Comparison of ENCODE assay signal across 18 cellular contexts in the genomic region with DNA sequence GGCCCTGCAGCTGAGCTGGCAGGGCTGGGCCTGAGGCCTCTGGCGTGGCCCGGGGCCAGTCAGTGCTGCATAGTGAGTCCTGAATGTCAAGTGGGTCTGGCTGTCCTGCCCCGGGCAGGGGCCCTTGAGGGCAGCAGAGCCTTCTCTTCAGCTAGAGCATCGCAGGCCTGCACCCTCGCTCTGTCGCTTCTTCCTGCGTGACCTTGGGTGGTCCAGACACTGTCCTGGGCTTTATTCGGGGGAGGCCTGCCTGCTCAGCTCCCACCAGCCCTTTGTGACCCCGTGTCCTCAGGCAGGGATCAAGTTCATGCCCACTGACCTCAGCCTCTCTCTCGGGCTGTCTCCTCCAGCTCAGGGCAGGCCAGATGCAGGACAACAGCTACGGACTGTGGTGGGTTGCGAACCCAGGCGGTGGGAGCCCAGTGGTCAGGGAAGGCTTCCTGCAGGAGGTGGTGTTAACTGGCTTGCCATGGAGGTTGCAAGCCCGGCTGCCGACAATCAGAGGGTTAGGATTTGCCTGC. TPM values are rescaled to one million over a fixed set of nuclear protein-coding genes. Genes with fewer than 3 reads are reported as not detected.
DNase-seq lines count a peak whose midpoint lies in the region; ATAC-seq and TF ChIP-seq lines count a peak whose summit lies in the region.
"Had no signal": no experiment of that assay in that cellular context is flagged by ENCODE, and none has a peak within 500 bp of the region (broad histone marks: within the 10 kb centered on the region; RNA-seq: fewer than 3 reads in every experiment).

No MANE protein-coding gene starts in this region.

- intact Hi-C loops in CD4-positive, alpha-beta T cell (cut with DNase I, micrococcal nuclease), result no loop called here
- intact Hi-C loops in activated CD4-positive, alpha-beta T cell treated with anti-CD3 and anti-CD28 coated beads, Interleukin-2, amount 10 ng/mL, durations not matched to agents 24 days and 14 days (cut with micrococcal nuclease), result no loop called here

- H2BK5ac ChIP-seq in trophoblast cell (ENCODE audit: low read depth, low read length, poor library complexity), result no peak overlapping the region

- H3K36me3 ChIP-seq in trophoblast cell (ENCODE audit: control insufficient read depth in 1 of 2, insufficient read depth in 2 of 2, low read length in 2 of 2), result peaks cover 24 to 29% of the 10 kb centered on the region in 2 experiments
- H3K36me3 ChIP-seq: left lung had no signal

- CTCF ChIA-PET in CD4-positive, alpha-beta T cell (lab: Charles Lee), result no interaction called here
- CTCF ChIA-PET in WTC11 (lab: Charles Lee), result interaction anchor here (1.2 kb wide), 1 partner anchor 10 kb away, joined by 4 read pairs; no protein-coding TSS in a partner anchor

- H3K9me3 ChIP-seq in CD4-positive, alpha-beta T cell (ENCODE audit: control insufficient read depth, low read length), result no peaks in the 10 kb centered on the region
- no peaks in the 10 kb centered on the region for H3K9me3 ChIP-seq in trophoblast cell (ENCODE audit: insufficient read depth, low read depth, low read length)
- H3K9me3 ChIP-seq: heart left ventricle, left lung had no signal

- no peak overlapping the region for H2AK5ac ChIP-seq in trophoblast cell (ENCODE audit: low read length)

- H4K91ac ChIP-seq in trophoblast cell (ENCODE audit: low read depth, low read length), result no peak overlapping the region

- H3K4me2 ChIP-seq in trophoblast cell (ENCODE audit: low read length), result no peak overlapping the region

- peaks cover 29 to 41% of the 10 kb centered on the region in 2 experiments for H3K4me1 ChIP-seq in trophoblast cell (ENCODE audit: control insufficient read depth in 1 of 2, insufficient read depth in 2 of 2, low read length in 2 of 2)

- no peak for DNase-seq in CD4-positive, alpha-beta T cell
- no peak for DNase-seq in WTC11 (ENCODE audit: low spot score)
- DNase-seq in glutamatergic neuron, result no peak
- peak; percentile 80 to 89 for DNase-seq in trophoblast cell
- DNase-seq in activated CD4-positive, alpha-beta T cell treated with anti-CD3 and anti-CD28 coated beads, Interleukin-2, amount 10 ng/mL, durations not matched to agents 24 days and 14 days, result no peak
- DNase-seq in foreskin fibroblast, result no peak
- DNase-seq in DMS79 (lab: John Stamatoyannopoulos, UW), result no peak
- DNase-seq in NCI-H526 treated with DMSO at 0.1 percent for 48 hours (lab: John Stamatoyannopoulos, UW), result no peak
- DNase-seq: activated B cell treated with CpG ODN at 0.5 μM for 24 hours; activated CD8-positive, alpha-beta memory T cell treated with anti-CD3 and anti-CD28 coated beads, Interleukin-2, amount 50 U/mL, for 48 hours; central memory CD4-positive, alpha-beta T cell; NCI-H146; small intestine; stimulated activated naive CD8-positive, alpha-beta T cell treated with anti-CD3 and anti-CD28 coated beads, Interleukin-15, amount 100 ng/mL, for 72 hours had no signal

- no peak overlapping the region for H3K27ac Mint-ChIP-seq in CD4-positive, alpha-beta T cell
- peak overlapping the region; percentile 83 for H3K27ac Mint-ChIP-seq in WTC11
- H3K27ac Mint-ChIP-seq in glutamatergic neuron (ENCODE audit: unreplicated experiment), result no peak overlapping the region
- no peak overlapping the region for H3K27ac Mint-ChIP-seq in activated CD4-positive, alpha-beta T cell treated with anti-CD3 and anti-CD28 coated beads, Interleukin-2, amount 10 ng/mL, durations not matched to agents 24 days and 14 days
- H3K27ac Mint-ChIP-seq: activated B cell treated with CpG ODN at 0.5 μM for 24 hours; activated naive CD4-positive, alpha-beta T cell treated with anti-CD3 and anti-CD28 coated beads, Interleukin-2, amount 50 U/mL, for 24 hours; stimulated activated naive CD8-positive, alpha-beta T cell treated with anti-CD3 and anti-CD28 coated beads, Interleukin-15, amount 100 ng/mL, for 72 hours had no signal

- peaks cover 38% of the 10 kb centered on the region for H3K79me2 ChIP-seq in trophoblast cell (ENCODE audit: control insufficient read depth, insufficient read depth, low read length, poor library complexity)

- no peak overlapping the region for H3K14ac ChIP-seq in trophoblast cell (ENCODE audit: low read length)

- H3K4me3 Mint-ChIP-seq in CD4-positive, alpha-beta T cell, result peak overlapping the region; percentile 54
- no peak overlapping the region; the same call in 1 of the 2 replicates for H3K4me3 Mint-ChIP-seq in WTC11
- peak overlapping the region; percentile 73 for H3K4me3 Mint-ChIP-seq in glutamatergic neuron (ENCODE audit: unreplicated experiment)
- H3K4me3 Mint-ChIP-seq in activated CD4-positive, alpha-beta T cell treated with anti-CD3 and anti-CD28 coated beads, Interleukin-2, amount 10 ng/mL, durations not matched to agents 24 days and 14 days, result no peak overlapping the region
- H3K4me3 Mint-ChIP-seq: activated B cell treated with CpG ODN at 0.5 μM for 24 hours; activated naive CD4-positive, alpha-beta T cell treated with anti-CD3 and anti-CD28 coated beads, Interleukin-2, amount 50 U/mL, for 24 hours; stimulated activated naive CD8-positive, alpha-beta T cell treated with anti-CD3 and anti-CD28 coated beads, Interleukin-15, amount 100 ng/mL, for 72 hours had no signal

- H2BK120ac ChIP-seq in trophoblast cell (ENCODE audit: insufficient read depth, low read length, poor library complexity), result no peak overlapping the region

- POLR2A ChIA-PET in CD4-positive, alpha-beta T cell (lab: Charles Lee), result no interaction called here
- POLR2A ChIA-PET in WTC11 (lab: Charles Lee), result interaction anchor here (1.5 kb wide), 1 partner anchor 10 kb away, joined by 3 read pairs; no protein-coding TSS in a partner anchor

- ATAC-seq in CD4-positive, alpha-beta T cell (ENCODE audit: poor library complexity), result no peak
- ATAC-seq in WTC11, result no peak
- ATAC-seq: esophagus mucosa; left lung; stimulated activated naive CD8-positive, alpha-beta T cell treated with anti-CD3 and anti-CD28 coated beads, Interleukin-15, amount 100 ng/mL, for 72 hours had no signal

- peaks cover 20% of the 10 kb centered on the region for H3K79me1 ChIP-seq in trophoblast cell (ENCODE audit: low read length)

- H3K27me3 Mint-ChIP-seq in CD4-positive, alpha-beta T cell, result no peaks in the 10 kb centered on the region
- no peaks in the 10 kb centered on the region for H3K27me3 Mint-ChIP-seq in WTC11 (ENCODE audit: low read depth)
- peaks cover 4% of the 10 kb centered on the region for H3K27me3 Mint-ChIP-seq in glutamatergic neuron (ENCODE audit: unreplicated experiment)
- H3K27me3 Mint-ChIP-seq in activated CD4-positive, alpha-beta T cell treated with anti-CD3 and anti-CD28 coated beads, Interleukin-2, amount 10 ng/mL, durations not matched to agents 24 days and 14 days, result no peaks in the 10 kb centered on the region
- H3K27me3 Mint-ChIP-seq: activated B cell treated with CpG ODN at 0.5 μM for 24 hours; activated naive CD4-positive, alpha-beta T cell treated with anti-CD3 and anti-CD28 coated beads, Interleukin-2, amount 50 U/mL, for 24 hours; stimulated activated naive CD8-positive, alpha-beta T cell treated with anti-CD3 and anti-CD28 coated beads, Interleukin-15, amount 100 ng/mL, for 72 hours had no signal

- no peak overlapping the region for H3K9ac ChIP-seq in trophoblast cell (ENCODE audit: low read length)

- H3K27ac ChIP-seq in CD4-positive, alpha-beta T cell (ENCODE audit: low read depth, low read length), result no peak overlapping the region
- no peak overlapping the region for H3K27ac ChIP-seq in trophoblast cell (ENCODE audit: low read depth, low read length)

- no peak overlapping the region for H2BK12ac ChIP-seq in trophoblast cell (ENCODE audit: low read length)

- peak overlapping the region; percentile 44 for H3K4ac ChIP-seq in trophoblast cell (ENCODE audit: low read depth, low read length)

- no peaks in the 10 kb centered on the region for H3K27me3 ChIP-seq in CD4-positive, alpha-beta T cell (ENCODE audit: control insufficient read depth, insufficient read depth, low read length)
- no peaks in the 10 kb centered on the region for H3K27me3 ChIP-seq in trophoblast cell (ENCODE audit: insufficient read depth, low read length)
- H3K27me3 ChIP-seq: heart left ventricle had no signal

- no peak overlapping the region for H2AFZ ChIP-seq in trophoblast cell (ENCODE audit: insufficient read depth, low read length, poor library complexity)

- peak overlapping the region; percentile 8 for H3K18ac ChIP-seq in trophoblast cell (ENCODE audit: low read length)

- H3K4me3 ChIP-seq in trophoblast cell (ENCODE audit: low read depth, low read length) (no peak overlapping the region), foreskin fibroblast (ENCODE audit: low read depth in 1 of 2, low read length in 2 of 2) (no peak overlapping the region)

- H3K36me3 Mint-ChIP-seq in CD4-positive, alpha-beta T cell (ENCODE audit: low read depth), result no peaks in the 10 kb centered on the region
- no peaks in the 10 kb centered on the region for H3K36me3 Mint-ChIP-seq in WTC11
- H3K36me3 Mint-ChIP-seq in glutamatergic neuron (ENCODE audit: unreplicated experiment), result no peaks in the 10 kb centered on the region
- H3K36me3 Mint-ChIP-seq in activated CD4-positive, alpha-beta T cell treated with anti-CD3 and anti-CD28 coated beads, Interleukin-2, amount 10 ng/mL, durations not matched to agents 24 days and 14 days (ENCODE audit: low read depth), result no peaks in the 10 kb centered on the region
- H3K36me3 Mint-ChIP-seq: activated naive CD4-positive, alpha-beta T cell treated with anti-CD3 and anti-CD28 coated beads, Interleukin-2, amount 50 U/mL, for 24 hours had no signal

- H4K12ac ChIP-seq in trophoblast cell (ENCODE audit: low read depth, low read length), result no peak overlapping the region

- H3K9me3 Mint-ChIP-seq in CD4-positive, alpha-beta T cell, result no peaks in the 10 kb centered on the region
- H3K9me3 Mint-ChIP-seq in WTC11 (no peaks in the 10 kb centered on the region), glutamatergic neuron (ENCODE audit: unreplicated experiment) (peaks cover 11% of the 10 kb centered on the region)
- no peaks in the 10 kb centered on the region for H3K9me3 Mint-ChIP-seq in activated CD4-positive, alpha-beta T cell treated with anti-CD3 and anti-CD28 coated beads, Interleukin-2, amount 10 ng/mL, durations not matched to agents 24 days and 14 days
- H3K9me3 Mint-ChIP-seq: activated B cell treated with CpG ODN at 0.5 μM for 24 hours; activated naive CD4-positive, alpha-beta T cell treated with anti-CD3 and anti-CD28 coated beads, Interleukin-2, amount 50 U/mL, for 24 hours; stimulated activated naive CD8-positive, alpha-beta T cell treated with anti-CD3 and anti-CD28 coated beads, Interleukin-15, amount 100 ng/mL, for 72 hours had no signal

- no peak overlapping the region for H3K23ac ChIP-seq in trophoblast cell (ENCODE audit: low read length)

- no CpG with 5 or more reads among the region's 15 CpGs for WGBS in trophoblast cell (ENCODE audit: extremely low coverage, insufficient coverage, insufficient read length)

- no peak overlapping the region for H4K8ac ChIP-seq in trophoblast cell (ENCODE audit: low read depth, low read length)

- TF ChIP-seq CTCF in CD4-positive, alpha-beta T cell (IDR thresholded peaks at IDR 0.05), result no peak
- TF ChIP-seq CTCF in WTC11 (IDR thresholded peaks at IDR 0.05) (no peak), glutamatergic neuron (IDR thresholded peaks at IDR 0.05; ENCODE audit: partially characterized antibody, unreplicated experiment) (no peak), foreskin fibroblast (IDR thresholded peaks at IDR 0.05; ENCODE audit: low read depth, low read length) (no peak)

- peaks cover 20% of the 10 kb centered on the region for H3K4me1 Mint-ChIP-seq in CD4-positive, alpha-beta T cell (ENCODE audit: low read depth)
- H3K4me1 Mint-ChIP-seq in WTC11 (peaks cover 23% of the 10 kb centered on the region), glutamatergic neuron (ENCODE audit: low read depth, unreplicated experiment) (peaks cover 10% of the 10 kb centered on the region)
- peaks cover 17% of the 10 kb centered on the region for H3K4me1 Mint-ChIP-seq in activated CD4-positive, alpha-beta T cell treated with anti-CD3 and anti-CD28 coated beads, Interleukin-2, amount 10 ng/mL, durations not matched to agents 24 days and 14 days

RNA-seq across cellular contexts. Expression of gene TTYH3, which starts 3.4 kb away (rescaled TPM):
- total RNA-seq in CD4-positive, alpha-beta T cell, result 1 to 10 TPM; 7.9 to 9.3 TPM
- total RNA-seq in WTC11 (2021) (178 to 190 TPM (median 181 TPM) in 3 replicates), glutamatergic neuron (ENCODE audit: unreplicated experiment) (324 TPM)
- 117 and 118 TPM in 2 replicates for polyA plus RNA-seq in trophoblast cell (2013)
- 35.6 and 38.0 TPM in 2 replicates for total RNA-seq in activated CD4-positive, alpha-beta T cell treated with anti-CD3 and anti-CD28 coated beads, Interleukin-2, amount 10 ng/mL, durations not matched to agents 24 days and 14 days

RNA-seq across cellular contexts. Expression of gene AMZ1, which starts 52.8 kb away (rescaled TPM):
- under 1 TPM; 0.25 to 0.36 TPM for total RNA-seq in CD4-positive, alpha-beta T cell
- total RNA-seq in WTC11 (2021) (0.85 to 1.4 TPM (median 1.4 TPM) in 3 replicates), glutamatergic neuron (ENCODE audit: unreplicated experiment) (0.15 TPM)
- polyA plus RNA-seq in trophoblast cell (2013), result 0.41 and 0.64 TPM in 2 replicates
- not detected in 2 replicates for total RNA-seq in activated CD4-positive, alpha-beta T cell treated with anti-CD3 and anti-CD28 coated beads, Interleukin-2, amount 10 ng/mL, durations not matched to agents 24 days and 14 days

Comparison
In these comparisons a context has a peak if more than half of its experiments do, and no peak if none do; other contexts are left out.
1. DNase-seq: peak in trophoblast cell (2 of 2); none in CD4-positive, alpha-beta T cell (0 of 10), WTC11 (single experiment), glutamatergic neuron (single experiment), activated CD4-positive, alpha-beta T cell treated with anti-CD3 and anti-CD28 coated beads, Interleukin-2, amount 10 ng/mL, durations not matched to agents 24 days and 14 days (single experiment), foreskin fibroblast (0 of 2), DMS79 (single experiment) and NCI-H526 treated with DMSO at 0.1 percent for 48 hours (single experiment).
2. H3K4me3 Mint-ChIP-seq: peak in CD4-positive, alpha-beta T cell (single experiment) and glutamatergic neuron (single experiment); none in WTC11 (single experiment) and activated CD4-positive, alpha-beta T cell treated with anti-CD3 and anti-CD28 coated beads, Interleukin-2, amount 10 ng/mL, durations not matched to agents 24 days and 14 days (single experiment).